17 cellular contexts compared by ENCODE assay signal in genomic region chr3:94734201-94734600, GRCh38.
DNase-seq lines count a peak whose midpoint lies in the region; TF ChIP-seq lines count a peak whose summit lies in the region.
"Had no signal": no experiment of that assay in that cellular context is flagged by ENCODE, and none has a peak within 500 bp of the region (broad histone marks: within the 10 kb centered on the region; RNA-seq: fewer than 3 reads in every experiment).

No MANE protein-coding gene starts in this region.

- no peak overlapping the region for H3K9ac ChIP-seq in neural progenitor cell
- H3K9ac ChIP-seq in endodermal cell (ENCODE audit: extremely low read depth, low read length, poor library complexity, severe bottlenecking): no peak overlapping the region

- 25% methylated on average over 2 of the region's 2 CpGs; no CpG with 5 or more reads in 1 of the 2 experiments for WGBS in endodermal cell (ENCODE audit: insufficient coverage in 1 of 2, insufficient read length in 1 of 2), 2 experiments

- H3K4me3 ChIP-seq in neural progenitor cell (no peak overlapping the region), retinal pigment epithelial cell (ENCODE audit: low read length) (no peak overlapping the region), endodermal cell (ENCODE audit: low read length) (no peak overlapping the region)
- H3K4me3 ChIP-seq: A549, GM12878, GM23338 had no signal

- H3K27me3 Mint-ChIP-seq in neural progenitor cell (ENCODE audit: insufficient read depth, low read depth) (peaks cover 75% of the 10 kb centered on the region), endodermal cell (ENCODE audit: insufficient read depth) (peaks cover 84% of the 10 kb centered on the region)
- H3K27me3 Mint-ChIP-seq in activated T-cell treated with anti-CD3 and anti-CD28 coated beads, Interleukin-2, amount 50 U/mL, for 24 hours: no peaks in the 10 kb centered on the region
- H3K27me3 Mint-ChIP-seq: CD4-positive, alpha-beta memory T cell had no signal

- peaks cover 99% of the 10 kb centered on the region for H3K27me3 ChIP-seq in neural progenitor cell
- peaks cover 81% of the 10 kb centered on the region for H3K27me3 ChIP-seq in endodermal cell (ENCODE audit: control insufficient read depth, insufficient read depth, low read length, poor library complexity, severe bottlenecking)

- H3K36me3 ChIP-seq in neural progenitor cell: no peaks in the 10 kb centered on the region
- H3K36me3 ChIP-seq in endodermal cell (ENCODE audit: control insufficient read depth, insufficient read depth, low read length): no peaks in the 10 kb centered on the region

- H3K27ac ChIP-seq in neural progenitor cell: no peak overlapping the region
- no peak overlapping the region for H3K27ac ChIP-seq in endodermal cell (ENCODE audit: low read depth, low read length)
- H3K27ac ChIP-seq: A549 had no signal

- H3K79me2 ChIP-seq in neural progenitor cell (ENCODE audit: low read depth): no peaks in the 10 kb centered on the region

- peak; percentile 76 to 96 for DNase-seq in NCI-H524 (lab: John Stamatoyannopoulos, UW)
- peak; percentile 99 for DNase-seq in NCI-H82 treated with DMSO at 0.1 percent for 48 hours (lab: John Stamatoyannopoulos, UW; ENCODE audit: unreplicated experiment)
- peak; percentile 89 for DNase-seq in neural progenitor cell (ENCODE audit: low spot score)
- peak; percentile 83 for DNase-seq in retinal pigment epithelial cell (ENCODE audit: low read depth)
- DNase-seq in endodermal cell: no peak
- no peak for DNase-seq in cerebellar cortex (ENCODE audit: low spot score)
- no peak for DNase-seq in activated T-cell treated with anti-CD3 and anti-CD28 coated beads, Interleukin-2, amount 50 U/mL, for 24 hours
- DNase-seq: 8988T; C1 segment of cervical spinal cord; Caco-2; CD4-positive, alpha-beta memory T cell; DMS153; DND-41; H9 had no signal

- no peak overlapping the region for H2AFZ ChIP-seq in neural progenitor cell (replicated peaks)
- H2AFZ ChIP-seq: GM23338 had no signal

- H3K9me3 ChIP-seq in neural progenitor cell (ENCODE audit: low read depth): no peaks in the 10 kb centered on the region
- no peaks in the 10 kb centered on the region for H3K9me3 ChIP-seq in endodermal cell (ENCODE audit: control insufficient read depth, low read length)
- H3K9me3 ChIP-seq: A549, Caco-2 had no signal

- H3K4me2 ChIP-seq in neural progenitor cell: no peak overlapping the region
- H3K4me2 ChIP-seq: A549, GM23338 had no signal

- H3F3A ChIP-seq in neural progenitor cell (ENCODE audit: low read depth): no peaks in the 10 kb centered on the region

- H3K4me1 ChIP-seq in neural progenitor cell: no peaks in the 10 kb centered on the region
- H3K4me1 ChIP-seq in endodermal cell (ENCODE audit: control insufficient read depth, insufficient read depth, low read length): no peaks in the 10 kb centered on the region
- H3K4me1 ChIP-seq: A549, Caco-2 had no signal

- H3K36me3 Mint-ChIP-seq in neural progenitor cell (no peaks in the 10 kb centered on the region), endodermal cell (ENCODE audit: low read depth) (no peaks in the 10 kb centered on the region)
- no peaks in the 10 kb centered on the region for H3K36me3 Mint-ChIP-seq in activated T-cell treated with anti-CD3 and anti-CD28 coated beads, Interleukin-2, amount 50 U/mL, for 24 hours (ENCODE audit: low read depth)
- H3K36me3 Mint-ChIP-seq: CD4-positive, alpha-beta memory T cell had no signal

- TF ChIP-seq CTCF in neural progenitor cell (IDR thresholded peaks at IDR 0.05) (no peak), retinal pigment epithelial cell (conservative IDR thresholded peaks at IDR 0.05; ENCODE audit: low read depth, low read length) (no peak), endodermal cell (conservative IDR thresholded peaks at IDR 0.05) (no peak)

- H3K4me3 Mint-ChIP-seq in neural progenitor cell (no peak overlapping the region), endodermal cell (no peak overlapping the region)
- H3K4me3 Mint-ChIP-seq in activated T-cell treated with anti-CD3 and anti-CD28 coated beads, Interleukin-2, amount 50 U/mL, for 24 hours: no peak overlapping the region
- H3K4me3 Mint-ChIP-seq: CD4-positive, alpha-beta memory T cell; GM23338; H9 had no signal

- peaks cover 18% of the 10 kb centered on the region for H3K9me3 Mint-ChIP-seq in neural progenitor cell
- no peaks in the 10 kb centered on the region for H3K9me3 Mint-ChIP-seq in endodermal cell
- peaks cover 17% of the 10 kb centered on the region for H3K9me3 Mint-ChIP-seq in activated T-cell treated with anti-CD3 and anti-CD28 coated beads, Interleukin-2, amount 50 U/mL, for 24 hours
- H3K9me3 Mint-ChIP-seq: H9 had no signal

- H4K20me1 ChIP-seq in neural progenitor cell (ENCODE audit: low read depth): peaks cover 65% of the 10 kb centered on the region

- H3K4me1 Mint-ChIP-seq in neural progenitor cell: peaks cover 7% of the 10 kb centered on the region
- peaks cover 5% of the 10 kb centered on the region for H3K4me1 Mint-ChIP-seq in endodermal cell
- H3K4me1 Mint-ChIP-seq in activated T-cell treated with anti-CD3 and anti-CD28 coated beads, Interleukin-2, amount 50 U/mL, for 24 hours (ENCODE audit: low read depth): no peaks in the 10 kb centered on the region
- H3K4me1 Mint-ChIP-seq: CD4-positive, alpha-beta memory T cell; GM23338; H9 had no signal

- H3K27ac Mint-ChIP-seq in neural progenitor cell (no peak overlapping the region), endodermal cell (no peak overlapping the region)
- H3K27ac Mint-ChIP-seq in activated T-cell treated with anti-CD3 and anti-CD28 coated beads, Interleukin-2, amount 50 U/mL, for 24 hours: no peak overlapping the region
- H3K27ac Mint-ChIP-seq: CD4-positive, alpha-beta memory T cell; GM23338; H9 had no signal

Comparison
In these comparisons a context has a peak if more than half of its experiments do, and no peak if none do; other contexts are left out.
1. DNase-seq: peak in NCI-H524 (2 of 2), NCI-H82 treated with DMSO at 0.1 percent for 48 hours (single experiment), neural progenitor cell (single experiment) and retinal pigment epithelial cell (single experiment); none in endodermal cell (single experiment), cerebellar cortex (single experiment) and activated T-cell treated with anti-CD3 and anti-CD28 coated beads, Interleukin-2, amount 50 U/mL, for 24 hours (single experiment).